ENCODE assay signal across 29 cellular contexts in the genomic region with DNA sequence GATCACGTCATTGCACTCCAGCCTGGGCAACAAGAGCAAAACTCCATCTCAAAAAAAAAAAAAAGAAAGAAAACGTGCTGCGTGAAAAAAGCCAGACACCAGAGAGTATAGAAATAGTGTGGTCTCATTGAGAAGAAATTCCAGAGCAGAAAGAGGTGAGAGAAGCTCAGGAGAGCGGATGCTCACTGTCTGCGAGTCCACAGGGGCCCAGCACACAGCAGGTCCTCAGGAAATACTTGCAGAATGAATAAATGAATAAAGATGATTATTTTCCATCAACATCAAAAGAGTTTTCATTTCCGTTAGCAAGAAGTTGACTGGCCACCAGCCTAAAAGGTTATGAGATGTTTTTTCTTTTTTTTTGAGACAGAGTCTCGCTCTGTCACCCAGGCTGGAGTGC. TPM values are rescaled to one million over a fixed set of nuclear protein-coding genes. Genes with fewer than 3 reads are reported as not detected.
"Had no signal": no experiment of that assay in that cellular context is flagged by ENCODE, and none has a peak within 500 bp of the region (broad histone marks: within the 10 kb centered on the region; RNA-seq: fewer than 3 reads in every experiment).

No MANE protein-coding gene starts in this region.

- H3K9me3 Mint-ChIP-seq: naive thymus-derived CD4-positive, alpha-beta T cell; nephron progenitor cell; stimulated activated effector memory CD8-positive, alpha-beta T cell treated with anti-CD3 and anti-CD28 coated beads, Interleukin-12 subunit alpha, Interleukin-12 subunit beta, amount 100 ng/mL, for 72 hours; stimulated activated naive CD8-positive, alpha-beta T cell treated with anti-CD3 and anti-CD28 coated beads, Interleukin-15, amount 100 ng/mL, for 72 hours had no signal

- ATAC-seq: esophagus mucosa; heart left ventricle; left lobe of liver; naive thymus-derived CD4-positive, alpha-beta T cell; right lobe of liver; stimulated activated effector memory CD8-positive, alpha-beta T cell treated with anti-CD3 and anti-CD28 coated beads, Interleukin-12 subunit alpha, Interleukin-12 subunit beta, amount 100 ng/mL, for 72 hours; stimulated activated naive CD8-positive, alpha-beta T cell treated with anti-CD3 and anti-CD28 coated beads, Interleukin-15, amount 100 ng/mL, for 72 hours had no signal

- H3K79me2 ChIP-seq: parathyroid adenoma had no signal

- H2AFZ ChIP-seq: parathyroid adenoma had no signal

- H3K4me1 ChIP-seq: parathyroid adenoma, prostate gland, right lobe of liver, testis, tibial nerve had no signal

- H3K27ac Mint-ChIP-seq: naive thymus-derived CD4-positive, alpha-beta T cell; nephron progenitor cell; stimulated activated effector memory CD8-positive, alpha-beta T cell treated with anti-CD3 and anti-CD28 coated beads, Interleukin-12 subunit alpha, Interleukin-12 subunit beta, amount 100 ng/mL, for 72 hours; stimulated activated naive CD8-positive, alpha-beta T cell treated with anti-CD3 and anti-CD28 coated beads, Interleukin-15, amount 100 ng/mL, for 72 hours had no signal

- H3K4me3 ChIP-seq: coronary artery, dorsolateral prefrontal cortex, heart left ventricle, prostate gland, right lobe of liver, testis, tibial nerve had no signal

- H3K4me1 Mint-ChIP-seq: nephron progenitor cell had no signal

- H3K4me3 Mint-ChIP-seq: naive thymus-derived CD4-positive, alpha-beta T cell; nephron progenitor cell; stimulated activated effector memory CD8-positive, alpha-beta T cell treated with anti-CD3 and anti-CD28 coated beads, Interleukin-12 subunit alpha, Interleukin-12 subunit beta, amount 100 ng/mL, for 72 hours; stimulated activated naive CD8-positive, alpha-beta T cell treated with anti-CD3 and anti-CD28 coated beads, Interleukin-15, amount 100 ng/mL, for 72 hours had no signal

- H3K9me3 ChIP-seq: heart left ventricle, prostate gland, right lobe of liver, testis, tibial nerve had no signal

- H3K27me3 Mint-ChIP-seq: naive thymus-derived CD4-positive, alpha-beta T cell; stimulated activated naive CD8-positive, alpha-beta T cell treated with anti-CD3 and anti-CD28 coated beads, Interleukin-15, amount 100 ng/mL, for 72 hours had no signal

- H3K27me3 ChIP-seq: dorsolateral prefrontal cortex, heart left ventricle, right lobe of liver, testis, tibial nerve had no signal

- H3K36me3 ChIP-seq: prostate gland had no signal

- DNase-seq: dorsolateral prefrontal cortex; effector CD8-positive, alpha-beta T cell; heart left ventricle; hippocampal formation; mammary epithelial cell; naive thymus-derived CD4-positive, alpha-beta T cell; nephron progenitor cell; right lobe of liver; stimulated activated CD4-positive, alpha-beta T cell treated with anti-CD3 and anti-CD28 coated beads, Interleukin-4, amount 100 ng/mL, for 1 hour; stimulated activated CD8-positive, alpha-beta memory T cell treated with anti-CD3 and anti-CD28 coated beads, Interleukin-4, amount 100 ng/mL, for 48 hours; stimulated activated naive CD8-positive, alpha-beta T cell treated with anti-CD3 and anti-CD28 coated beads, Interleukin-15, amount 100 ng/mL, for 72 hours; testis had no signal

- H3K27ac ChIP-seq: coronary artery, dorsolateral prefrontal cortex, heart left ventricle, parathyroid adenoma, prostate gland, right lobe of liver, testis, tibial nerve had no signal

RNA-seq across cellular contexts. Expression of a gene that starts 33.7 kb away (rescaled TPM):
- total RNA-seq: dorsolateral prefrontal cortex; esophagus mucosa; fibroblast of lung; frontal cortex; glomerular endothelial cell; heart left ventricle; mammary epithelial cell; mesenteric fat pad; mononuclear cell; naive thymus-derived CD4-positive, alpha-beta T cell; omental fat pad; renal cortical epithelial cell; right lobe of liver; subcutaneous adipose tissue; tibial nerve; ureter had no signal
- polyA plus RNA-seq: fibroblast of lung; heart left ventricle; mammary epithelial cell; naive thymus-derived CD4-positive, alpha-beta T cell had no signal

RNA-seq across cellular contexts. Expression of a gene that starts 53.1 kb away (rescaled TPM):
- total RNA-seq: dorsolateral prefrontal cortex; fibroblast of lung; frontal cortex; glomerular endothelial cell; lower leg skin; mammary epithelial cell; mononuclear cell; naive thymus-derived CD4-positive, alpha-beta T cell; omental fat pad; renal cortical epithelial cell; right lobe of liver; subcutaneous adipose tissue had no signal
- polyA plus RNA-seq: fibroblast of lung; heart left ventricle; mammary epithelial cell; naive thymus-derived CD4-positive, alpha-beta T cell had no signal
